ENCODE assay signal across 24 cellular contexts in the genomic region with DNA sequence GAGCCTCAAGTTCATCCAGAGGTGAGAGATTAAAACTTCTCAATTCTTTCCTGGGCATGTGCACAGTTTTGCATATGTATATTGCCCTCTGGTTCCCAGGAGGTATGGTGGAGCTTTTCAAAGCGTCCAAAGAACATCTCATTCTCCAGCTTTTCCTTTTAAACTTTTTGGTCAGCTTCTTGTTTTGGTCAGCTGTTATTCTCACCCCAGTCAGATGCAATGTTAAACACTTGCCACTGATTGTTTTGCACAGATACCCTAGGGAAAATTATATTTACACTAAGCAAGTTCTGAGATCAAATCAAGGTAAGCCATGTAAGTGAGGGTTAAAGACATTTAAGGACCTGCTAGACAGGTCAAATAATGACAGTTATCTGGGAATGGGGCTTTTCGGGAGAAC.
"Had no signal": no experiment of that assay in that cellular context is flagged by ENCODE, and none has a peak within 500 bp of the region (broad histone marks: within the 10 kb centered on the region; RNA-seq: fewer than 3 reads in every experiment).

No MANE protein-coding gene starts in this region.

- ATAC-seq: gastrocnemius medialis; heart right ventricle; left cardiac atrium; left lung; left ventricle myocardium superior; lower lobe of right lung; mucosa of descending colon; naive thymus-derived CD8-positive, alpha-beta T cell had no signal

- FAIRE-seq: endothelial cell of umbilical vein, islet of Langerhans, keratinocyte had no signal

- H3K27ac ChIP-seq: coronary artery, dorsolateral prefrontal cortex, gastrocnemius medialis, heart right ventricle, left lung, lower lobe of right lung had no signal

- H3K4me1 ChIP-seq: esophagus squamous epithelium, gastrocnemius medialis, heart right ventricle, left lung, lower lobe of right lung had no signal

- H3K36me3 ChIP-seq: esophagus squamous epithelium, gastrocnemius medialis, heart right ventricle, left lung, lower lobe of right lung had no signal

- H3K4me3 ChIP-seq: coronary artery, dorsolateral prefrontal cortex, esophagus squamous epithelium, gastrocnemius medialis, heart right ventricle, left lung, lower lobe of right lung, mucosa of descending colon had no signal

- DNase-seq: dermis blood vessel endothelial cell; dorsolateral prefrontal cortex; effector CD4-positive, alpha-beta T cell; effector memory CD4-positive, alpha-beta T cell; esophagus squamous epithelium; foreskin fibroblast; foreskin melanocyte; gastrocnemius medialis; glutamatergic neuron; head of caudate nucleus; heart right ventricle; hippocampal formation; left cardiac atrium; left lung; left ventricle myocardium superior; lower lobe of right lung; mesenchymal stem cell; mucosa of descending colon; naive B cell; naive thymus-derived CD8-positive, alpha-beta T cell had no signal

- H3K27me3 ChIP-seq: esophagus squamous epithelium, gastrocnemius medialis, heart right ventricle, left lung had no signal

- H3K9me3 ChIP-seq: gastrocnemius medialis, mucosa of descending colon had no signal
